In the genomic region with DNA sequence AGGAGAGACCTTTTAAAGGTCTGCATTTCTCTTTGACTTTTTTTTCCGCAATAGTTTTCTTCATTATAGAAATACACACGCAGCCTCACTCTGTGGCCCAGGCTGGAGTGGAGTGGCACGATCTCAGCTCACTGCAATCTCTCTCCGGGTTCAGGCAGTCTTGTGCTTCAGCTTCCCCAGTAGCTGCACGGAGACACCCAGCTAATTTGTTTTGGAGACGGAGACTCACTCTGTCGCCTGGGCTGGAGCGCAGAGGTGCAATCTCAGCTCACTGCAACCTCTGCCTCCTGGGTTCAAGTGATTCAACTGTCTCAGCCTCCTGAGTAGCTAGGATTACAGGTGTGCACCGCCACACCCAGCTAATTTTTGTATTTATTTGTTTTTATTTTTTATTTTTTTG, we compare ENCODE assay signal across 11 cellular contexts. TPM values are rescaled to one million over a fixed set of nuclear protein-coding genes. Genes with fewer than 3 reads are reported as not detected.
DNase-seq lines count a peak whose midpoint lies in the region; ATAC-seq lines count a peak whose summit lies in the region.
"Had no signal": no experiment of that assay in that cellular context is flagged by ENCODE, and none has a peak within 500 bp of the region (broad histone marks: within the 10 kb centered on the region; RNA-seq: fewer than 3 reads in every experiment).

No MANE protein-coding gene starts in this region.

- H3K27ac ChIP-seq in muscle layer of colon (ENCODE audit: low read depth, low read length), result no peak overlapping the region
- H3K27ac ChIP-seq in effector memory CD4-positive, alpha-beta T cell (ENCODE audit: insufficient read depth, low read length, poor library complexity, severe bottlenecking), result no peak overlapping the region

- H3K27ac Mint-ChIP-seq in stimulated activated naive CD8-positive, alpha-beta T cell treated with anti-CD3 and anti-CD28 coated beads, Interleukin-15, Interleukin-2, amounts not matched to agents 100 ng/mL and 50 ng/mL, for 24 hours, result peak overlapping the region; percentile 81
- peak overlapping the region; percentile 86 for H3K27ac Mint-ChIP-seq in activated CD4-positive, alpha-beta memory T cell treated with anti-CD3 and anti-CD28 coated beads, Interleukin-2, amount 10 ng/mL, durations not matched to agents 7 days and 5 days

- peaks cover 29% of the 10 kb centered on the region for H3K4me1 ChIP-seq in muscle layer of colon (ENCODE audit: insufficient read depth, low read length)
- peaks cover 40% of the 10 kb centered on the region for H3K4me1 ChIP-seq in effector memory CD4-positive, alpha-beta T cell (ENCODE audit: control insufficient read depth, insufficient read depth, low read length, poor library complexity, severe bottlenecking)

- H3K4me3 ChIP-seq in muscle layer of colon (ENCODE audit: low read depth in 1 of 2, low read length in 2 of 2), result no peak overlapping the region
- no peak overlapping the region for H3K4me3 ChIP-seq in effector memory CD4-positive, alpha-beta T cell (ENCODE audit: insufficient read depth, low read depth, low read length, poor library complexity, severe bottlenecking)

- H3K27me3 ChIP-seq in muscle layer of colon (ENCODE audit: control insufficient read depth in 1 of 2, insufficient read depth in 2 of 2, low read length in 2 of 2), result no peaks in the 10 kb centered on the region
- H3K27me3 ChIP-seq in effector memory CD4-positive, alpha-beta T cell (replicated peaks; ENCODE audit: control insufficient read depth, insufficient read depth, low read length, poor library complexity, severe bottlenecking), result no peaks in the 10 kb centered on the region
- H3K27me3 ChIP-seq: esophagus squamous epithelium, ovary had no signal

- H3K4me3 Mint-ChIP-seq in stimulated activated naive CD8-positive, alpha-beta T cell treated with anti-CD3 and anti-CD28 coated beads, Interleukin-15, Interleukin-2, amounts not matched to agents 100 ng/mL and 50 ng/mL, for 24 hours, result peak overlapping the region; percentile 82
- H3K4me3 Mint-ChIP-seq in activated CD4-positive, alpha-beta memory T cell treated with anti-CD3 and anti-CD28 coated beads, Interleukin-2, amount 10 ng/mL, durations not matched to agents 7 days and 5 days, result peak overlapping the region; percentile 91

- no peaks in the 10 kb centered on the region for H3K9me3 ChIP-seq in muscle layer of colon (ENCODE audit: low read length)
- H3K9me3 ChIP-seq in effector memory CD4-positive, alpha-beta T cell (ENCODE audit: control insufficient read depth, low read length), result no peaks in the 10 kb centered on the region
- H3K9me3 ChIP-seq: esophagus squamous epithelium, ovary had no signal

- H3K27me3 Mint-ChIP-seq in stimulated activated naive CD8-positive, alpha-beta T cell treated with anti-CD3 and anti-CD28 coated beads, Interleukin-15, Interleukin-2, amounts not matched to agents 100 ng/mL and 50 ng/mL, for 24 hours, result no peaks in the 10 kb centered on the region
- H3K27me3 Mint-ChIP-seq in activated CD4-positive, alpha-beta memory T cell treated with anti-CD3 and anti-CD28 coated beads, Interleukin-2, amount 10 ng/mL, durations not matched to agents 7 days and 5 days, result no peaks in the 10 kb centered on the region

- POLR2A ChIA-PET in activated CD4-positive, alpha-beta memory T cell treated with anti-CD3 and anti-CD28 coated beads, Interleukin-2, amount 10 ng/mL, durations not matched to agents 7 days and 5 days (lab: Charles Lee), result interaction anchor here (0.7 to 4.2 kb wide), 4 partner anchors 11 to 1964 kb away, joined by 3 to 35 read pairs (median 8); a partner anchor contains a TSS

- no peak for DNase-seq in stimulated activated naive CD8-positive, alpha-beta T cell treated with anti-CD3 and anti-CD28 coated beads, Interleukin-15, Interleukin-2, amounts not matched to agents 100 U/mL and 50 U/mL, for 24 hours
- no peak for DNase-seq in activated CD4-positive, alpha-beta memory T cell treated with anti-CD3 and anti-CD28 coated beads, Interleukin-2, amount 10 ng/mL, durations not matched to agents 7 days and 5 days
- DNase-seq in effector memory CD4-positive, alpha-beta T cell, result no peak
- DNase-seq in SK-N-DZ (ENCODE audit: low spot score) (no peak), ecto neural progenitor cell (ENCODE audit: low spot score) (no peak)
- DNase-seq: esophagus squamous epithelium, NCI-H1694 had no signal

- peaks cover 32% of the 10 kb centered on the region for H3K4me1 Mint-ChIP-seq in stimulated activated naive CD8-positive, alpha-beta T cell treated with anti-CD3 and anti-CD28 coated beads, Interleukin-15, Interleukin-2, amounts not matched to agents 100 ng/mL and 50 ng/mL, for 24 hours (ENCODE audit: low read depth)
- peaks cover 27% of the 10 kb centered on the region for H3K4me1 Mint-ChIP-seq in activated CD4-positive, alpha-beta memory T cell treated with anti-CD3 and anti-CD28 coated beads, Interleukin-2, amount 10 ng/mL, durations not matched to agents 7 days and 5 days

- CTCF ChIA-PET in activated CD4-positive, alpha-beta memory T cell treated with anti-CD3 and anti-CD28 coated beads, Interleukin-2, amount 10 ng/mL, durations not matched to agents 7 days and 5 days (lab: Charles Lee), result interaction anchor here (1.6 kb wide), 1 partner anchor 11 kb away, joined by 5 read pairs; no protein-coding TSS in a partner anchor

- H3K36me3 ChIP-seq in muscle layer of colon (ENCODE audit: insufficient read depth, low read length), result no peaks in the 10 kb centered on the region
- H3K36me3 ChIP-seq in effector memory CD4-positive, alpha-beta T cell (ENCODE audit: control insufficient read depth, insufficient read depth, low read length), result no peaks in the 10 kb centered on the region
- H3K36me3 ChIP-seq: esophagus squamous epithelium, ovary had no signal

- no peaks in the 10 kb centered on the region for H3K9me3 Mint-ChIP-seq in stimulated activated naive CD8-positive, alpha-beta T cell treated with anti-CD3 and anti-CD28 coated beads, Interleukin-15, Interleukin-2, amounts not matched to agents 100 ng/mL and 50 ng/mL, for 24 hours
- no peaks in the 10 kb centered on the region for H3K9me3 Mint-ChIP-seq in activated CD4-positive, alpha-beta memory T cell treated with anti-CD3 and anti-CD28 coated beads, Interleukin-2, amount 10 ng/mL, durations not matched to agents 7 days and 5 days

- no peak for ATAC-seq in stimulated activated naive CD8-positive, alpha-beta T cell treated with anti-CD3 and anti-CD28 coated beads, Interleukin-15, Interleukin-2, amounts not matched to agents 100 U/mL and 50 U/mL, for 24 hours
- no peak for ATAC-seq in GM18858 (IDR thresholded peaks at IDR 0.05; ENCODE audit: unreplicated experiment)

- no peaks in the 10 kb centered on the region for H3K36me3 Mint-ChIP-seq in stimulated activated naive CD8-positive, alpha-beta T cell treated with anti-CD3 and anti-CD28 coated beads, Interleukin-15, Interleukin-2, amounts not matched to agents 100 ng/mL and 50 ng/mL, for 24 hours (ENCODE audit: low read depth)
- no peaks in the 10 kb centered on the region for H3K36me3 Mint-ChIP-seq in activated CD4-positive, alpha-beta memory T cell treated with anti-CD3 and anti-CD28 coated beads, Interleukin-2, amount 10 ng/mL, durations not matched to agents 7 days and 5 days (ENCODE audit: low read depth)

- H3K9ac ChIP-seq in muscle layer of colon (ENCODE audit: low read length), result peak overlapping the region; percentile 64

RNA-seq across cellular contexts. Expression of a gene that starts 11.7 kb away (rescaled TPM):
- 100 to 1,000 TPM; 239 to 253 TPM for total RNA-seq in activated CD4-positive, alpha-beta memory T cell treated with anti-CD3 and anti-CD28 coated beads, Interleukin-2, amount 10 ng/mL, durations not matched to agents 7 days and 5 days
- 43.2 and 44.6 TPM in 2 replicates for polyA plus RNA-seq in SK-N-DZ (2014; cell fraction: cytosol; rRNA removed)
- polyA plus RNA-seq in SK-N-DZ (2014; cell fraction: nucleus; rRNA removed), result 59.1 and 76.4 TPM in 2 replicates

RNA-seq across cellular contexts. Expression of a gene that starts 33.4 kb away (rescaled TPM):
- total RNA-seq in activated CD4-positive, alpha-beta memory T cell treated with anti-CD3 and anti-CD28 coated beads, Interleukin-2, amount 10 ng/mL, durations not matched to agents 7 days and 5 days, result 100 to 1,000 TPM; 242 to 251 TPM
- polyA plus RNA-seq in SK-N-DZ (2014; cell fraction: cytosol; rRNA removed), result 7.2 and 8.4 TPM in 2 replicates
- 3.4 and 4.2 TPM in 2 replicates for polyA plus RNA-seq in SK-N-DZ (2014; cell fraction: nucleus; rRNA removed)

RNA-seq across cellular contexts. Expression of a gene that starts 33.9 kb away (rescaled TPM):
- total RNA-seq in activated CD4-positive, alpha-beta memory T cell treated with anti-CD3 and anti-CD28 coated beads, Interleukin-2, amount 10 ng/mL, durations not matched to agents 7 days and 5 days, result 10 to 100 TPM; 10.3 to 10.5 TPM
- polyA plus RNA-seq in SK-N-DZ (2014; cell fraction: cytosol; rRNA removed), result 0.27 and 1.7 TPM in 2 replicates
- 6.8 and 9.5 TPM in 2 replicates for polyA plus RNA-seq in SK-N-DZ (2014; cell fraction: nucleus; rRNA removed)

RNA-seq across cellular contexts. Expression of a gene that starts 47.3 kb away (rescaled TPM):
- total RNA-seq in activated CD4-positive, alpha-beta memory T cell treated with anti-CD3 and anti-CD28 coated beads, Interleukin-2, amount 10 ng/mL, durations not matched to agents 7 days and 5 days, result 10 to 100 TPM; 55.4 to 57.1 TPM
- polyA plus RNA-seq in SK-N-DZ (2014; cell fraction: cytosol; rRNA removed), result 94.2 and 137 TPM in 2 replicates
- 74.0 and 88.6 TPM in 2 replicates for polyA plus RNA-seq in SK-N-DZ (2014; cell fraction: nucleus; rRNA removed)
